In genomic region chr19:33482486-33482885, GRCh38 we compare ENCODE assay signal across 16 cellular contexts. TPM values are rescaled to one million over a fixed set of nuclear protein-coding genes. Genes with fewer than 3 reads are reported as not detected.
DNase-seq lines count a peak whose midpoint lies in the region; ATAC-seq and TF ChIP-seq lines count a peak whose summit lies in the region.
"Had no signal": no experiment of that assay in that cellular context is flagged by ENCODE, and none has a peak within 500 bp of the region (broad histone marks: within the 10 kb centered on the region; RNA-seq: fewer than 3 reads in every experiment).

No MANE protein-coding gene starts in this region.

- peaks cover 0 to 3% of the 10 kb centered on the region in 2 donors for H3K9me3 Mint-ChIP-seq in effector memory CD8-positive, alpha-beta T cell

- H3K27ac ChIP-seq in foreskin keratinocyte, result no peak overlapping the region
- H3K27ac ChIP-seq: A549, HL-60 had no signal

- H3K27ac Mint-ChIP-seq in effector memory CD8-positive, alpha-beta T cell, result no peak overlapping the region
- H3K27ac Mint-ChIP-seq: CD14-positive monocyte; CD8-positive, alpha-beta T cell; HFFc6 had no signal

- no peak for TF ChIP-seq CTCF in astrocyte of the cerebellum (IDR thresholded peaks at IDR 0.05; ENCODE audit: low read depth, low read length, missing control alignments)
- TF ChIP-seq CTCF in epithelial cell of esophagus (IDR thresholded peaks at IDR 0.05; ENCODE audit: insufficient read depth, low read depth, low read length, missing control alignments), result no peak
- TF ChIP-seq CTCF in foreskin keratinocyte (conservative IDR thresholded peaks at IDR 0.05), result no peak

- peaks cover 6% of the 10 kb centered on the region for H3K36me3 Mint-ChIP-seq in effector memory CD8-positive, alpha-beta T cell (ENCODE audit: insufficient read depth)

- no peak overlapping the region for H3K4me3 ChIP-seq in astrocyte of the cerebellum (ENCODE audit: low read depth, low read length)
- H3K4me3 ChIP-seq in epithelial cell of esophagus (ENCODE audit: low read length), result no peak overlapping the region
- H3K4me3 ChIP-seq: A549 had no signal

- H3K4me1 Mint-ChIP-seq in effector memory CD8-positive, alpha-beta T cell (ENCODE audit: low read depth in 2 of 2), result peaks cover 0 to 2% of the 10 kb centered on the region in 2 donors
- H3K4me1 Mint-ChIP-seq: CD14-positive monocyte had no signal

- no peak for ATAC-seq in foreskin keratinocyte
- no peak for ATAC-seq in left lobe of liver
- ATAC-seq in GM19351 (IDR thresholded peaks at IDR 0.05; ENCODE audit: unreplicated experiment), result no peak
- no peak for ATAC-seq in effector memory CD8-positive, alpha-beta T cell (replicated peaks)
- ATAC-seq: A549; CD8-positive, alpha-beta T cell had no signal

- H3K4me3 Mint-ChIP-seq in effector memory CD8-positive, alpha-beta T cell, result no peak overlapping the region
- H3K4me3 Mint-ChIP-seq: CD14-positive monocyte; CD8-positive, alpha-beta T cell; HFFc6 had no signal

- no peaks in the 10 kb centered on the region for H3K4me1 ChIP-seq in foreskin keratinocyte
- H3K4me1 ChIP-seq: A549 had no signal

- H3K27me3 ChIP-seq in foreskin keratinocyte, result no peaks in the 10 kb centered on the region

- peak; percentile 96 for DNase-seq in NCI-H2171 treated with DMSO at 0.1 percent for 48 hours (lab: John Stamatoyannopoulos, UW)
- DNase-seq in astrocyte of the cerebellum (ENCODE audit: low read depth), result peak; percentile 5
- DNase-seq in epithelial cell of esophagus (ENCODE audit: low read depth), result peak; percentile 68
- peak; percentile 70 to 83 for DNase-seq in foreskin keratinocyte
- no peak for DNase-seq in stimulated activated CD4-positive, alpha-beta T cell treated with anti-CD3 and anti-CD28 coated beads, Interleukin-2, amount 100 ng/mL, for 48 hours
- no peak for DNase-seq in left lobe of liver (ENCODE audit: low spot score)
- no peak for DNase-seq in effector memory CD8-positive, alpha-beta T cell
- DNase-seq: CD8-positive, alpha-beta T cell; COR-L47; DMS53; HCEC 1CT; HFFc6 had no signal

- H3K27me3 Mint-ChIP-seq in effector memory CD8-positive, alpha-beta T cell, result no peaks in the 10 kb centered on the region

- in situ Hi-C loops in astrocyte of the cerebellum (cut with HindIII; ENCODE audit: low sequenced_read_pairs), result no loop called here

RNA-seq across cellular contexts. Expression of gene PEPD, which starts 39.1 kb away (rescaled TPM):
- total RNA-seq in foreskin keratinocyte, result 25.9 and 28.1 TPM in 2 replicates
- 29.6 and 31.5 TPM in 2 replicates for polyA plus RNA-seq in foreskin keratinocyte
- total RNA-seq in left lobe of liver, result 201 TPM

Comparison
In these comparisons a context has a peak if more than half of its experiments do, and no peak if none do; other contexts are left out.
1. DNase-seq: peak in NCI-H2171 treated with DMSO at 0.1 percent for 48 hours (single experiment), astrocyte of the cerebellum (single experiment), epithelial cell of esophagus (single experiment) and foreskin keratinocyte (2 of 2); none in stimulated activated CD4-positive, alpha-beta T cell treated with anti-CD3 and anti-CD28 coated beads, Interleukin-2, amount 100 ng/mL, for 48 hours (0 of 2), left lobe of liver (single experiment) and effector memory CD8-positive, alpha-beta T cell (0 of 3).